14 cellular contexts compared by ENCODE assay signal in genomic region chr11:74646215-74646614, GRCh38. TPM values are rescaled to one million over a fixed set of nuclear protein-coding genes. Genes with fewer than 3 reads are reported as not detected.
DNase-seq lines count a peak whose midpoint lies in the region; ATAC-seq and TF ChIP-seq lines count a peak whose summit lies in the region.
"Had no signal": no experiment of that assay in that cellular context is flagged by ENCODE, and none has a peak within 500 bp of the region (broad histone marks: within the 10 kb centered on the region; RNA-seq: fewer than 3 reads in every experiment).

No MANE protein-coding gene starts in this region.

- peak; percentile 85 for ATAC-seq in SK-N-SH treated with all-trans-retinoic acid at 6 μM for 48 hours
- no peak for ATAC-seq in foreskin keratinocyte
- no peak for ATAC-seq in GM18517 (IDR thresholded peaks at IDR 0.05; ENCODE audit: unreplicated experiment)
- ATAC-seq: HCT116 had no signal

- POLR2A ChIA-PET in HEK293 (lab: Yijun Ruan, JAX), result no interaction called here

- H3K4me3 ChIP-seq in HEK293 (ENCODE audit: low read depth, low read length) (no peak overlapping the region), muscle layer of colon (ENCODE audit: low read depth in 1 of 2, low read length in 2 of 2) (no peak overlapping the region), stomach smooth muscle (ENCODE audit: low read length in 2 of 2) (no peak overlapping the region)
- H3K4me3 ChIP-seq: BLaER1 treated with 17β-estradiol and CSF1 and Interleukin-3, amounts not matched to agents 10 nM and 100 nM; GM23248 had no signal

- no peak overlapping the region for H3K27ac ChIP-seq in HEK293 (ENCODE audit: extremely low read depth, low read depth, low read length)
- peak overlapping the region; percentile 78 for H3K27ac ChIP-seq in muscle layer of colon (ENCODE audit: low read depth, low read length)
- peak overlapping the region; percentile 89 for H3K27ac ChIP-seq in stomach smooth muscle (ENCODE audit: low read length)
- H3K27ac ChIP-seq in foreskin keratinocyte, result no peak overlapping the region
- H3K27ac ChIP-seq: BLaER1 treated with 17β-estradiol and CSF1 and Interleukin-3, amounts not matched to agents 10 nM and 100 nM; GM23248 had no signal

- no peaks in the 10 kb centered on the region for H3K9me3 ChIP-seq in HEK293 (ENCODE audit: control insufficient read depth, insufficient read depth, low read depth, low read length)
- H3K9me3 ChIP-seq in muscle layer of colon (ENCODE audit: low read length), result no peaks in the 10 kb centered on the region
- no peaks in the 10 kb centered on the region for H3K9me3 ChIP-seq in stomach smooth muscle (ENCODE audit: control insufficient read depth in 2 of 2, low read length in 2 of 2)
- H3K9me3 ChIP-seq: BLaER1 treated with 17β-estradiol and CSF1 and Interleukin-3, amounts not matched to agents 10 nM and 100 nM had no signal

- H3K27me3 ChIP-seq in muscle layer of colon (ENCODE audit: control insufficient read depth in 1 of 2, insufficient read depth in 2 of 2, low read length in 2 of 2) (no peaks in the 10 kb centered on the region), stomach smooth muscle (ENCODE audit: control insufficient read depth in 1 of 2, insufficient read depth in 2 of 2, low read length in 2 of 2) (no peaks in the 10 kb centered on the region), foreskin keratinocyte (no peaks in the 10 kb centered on the region)
- H3K27me3 ChIP-seq: BLaER1 treated with 17β-estradiol and CSF1 and Interleukin-3, amounts not matched to agents 10 nM and 100 nM had no signal

- H3K36me3 ChIP-seq in HEK293 (ENCODE audit: control insufficient read depth in 2 of 2, insufficient read depth in 1 of 2, low read length in 2 of 2) (peaks cover 0 to 55% of the 10 kb centered on the region in 2 experiments; a peak in 2 of 3 replicates), muscle layer of colon (ENCODE audit: insufficient read depth, low read length) (peaks cover 2% of the 10 kb centered on the region), stomach smooth muscle (ENCODE audit: control insufficient read depth in 2 of 2, insufficient read depth in 2 of 2, low read length in 2 of 2) (peaks cover 2 to 4% of the 10 kb centered on the region in 2 donors)

- TF ChIP-seq CTCF in HEK293 (tag by site-specific recombination; IDR thresholded peaks at IDR 0.05) (no peak), foreskin keratinocyte (conservative IDR thresholded peaks at IDR 0.05) (no peak)

- no peak overlapping the region for H3K9ac ChIP-seq in muscle layer of colon (ENCODE audit: low read length)
- H3K9ac ChIP-seq in stomach smooth muscle (ENCODE audit: low read length in 2 of 2), result no peak overlapping the region
- H3K9ac ChIP-seq: BLaER1 treated with 17β-estradiol and CSF1 and Interleukin-3, amounts not matched to agents 10 nM and 100 nM; GM23248 had no signal

- no peaks in the 10 kb centered on the region for H3K4me1 ChIP-seq in HEK293 (ENCODE audit: control insufficient read depth, insufficient read depth, low read length)
- peaks cover 72% of the 10 kb centered on the region for H3K4me1 ChIP-seq in muscle layer of colon (ENCODE audit: insufficient read depth, low read length)
- peaks cover 26% of the 10 kb centered on the region for H3K4me1 ChIP-seq in stomach smooth muscle (ENCODE audit: control insufficient read depth, insufficient read depth, low read length)
- no peaks in the 10 kb centered on the region for H3K4me1 ChIP-seq in foreskin keratinocyte

- CTCF ChIA-PET in HEK293 (lab: Yijun Ruan, JAX), result interaction anchor here (0.5 kb wide), 1 partner anchor 11 kb away, joined by 4 read pairs; no protein-coding TSS in a partner anchor

- DNase-seq in foreskin keratinocyte, result no peak
- no peak for DNase-seq in midbrain (lab: John Stamatoyannopoulos, UW)
- DNase-seq in NCI-H1930 (lab: John Stamatoyannopoulos, UW), result no peak
- DNase-seq: ACHN; CD4-positive, CD25-positive, alpha-beta regulatory T cell; DMS53; GM23248 had no signal

TF ChIP-seq in HEK293, 187 proteins besides CTCF, POLR2A, EP300 and RAD21:
- TF ChIP-seq, protein P1, sequence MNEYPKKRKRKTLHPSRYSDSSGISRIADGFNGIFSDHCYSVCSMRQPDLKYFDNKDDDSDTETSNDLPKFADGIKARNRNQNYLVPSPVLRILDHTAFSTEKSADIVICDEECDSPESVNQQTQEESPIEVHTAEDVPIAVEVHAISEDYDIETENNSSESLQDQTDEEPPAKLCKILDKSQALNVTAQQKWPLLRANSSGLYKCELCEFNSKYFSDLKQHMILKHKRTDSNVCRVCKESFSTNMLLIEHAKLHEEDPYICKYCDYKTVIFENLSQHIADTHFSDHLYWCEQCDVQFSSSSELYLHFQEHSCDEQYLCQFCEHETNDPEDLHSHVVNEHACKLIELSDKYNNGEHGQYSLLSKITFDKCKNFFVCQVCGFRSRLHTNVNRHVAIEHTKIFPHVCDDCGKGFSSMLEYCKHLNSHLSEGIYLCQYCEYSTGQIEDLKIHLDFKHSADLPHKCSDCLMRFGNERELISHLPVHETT (tag by site-specific recombination; IDR thresholded peaks at IDR 0.05), result no peak
- TF ChIP-seq, protein P2, sequence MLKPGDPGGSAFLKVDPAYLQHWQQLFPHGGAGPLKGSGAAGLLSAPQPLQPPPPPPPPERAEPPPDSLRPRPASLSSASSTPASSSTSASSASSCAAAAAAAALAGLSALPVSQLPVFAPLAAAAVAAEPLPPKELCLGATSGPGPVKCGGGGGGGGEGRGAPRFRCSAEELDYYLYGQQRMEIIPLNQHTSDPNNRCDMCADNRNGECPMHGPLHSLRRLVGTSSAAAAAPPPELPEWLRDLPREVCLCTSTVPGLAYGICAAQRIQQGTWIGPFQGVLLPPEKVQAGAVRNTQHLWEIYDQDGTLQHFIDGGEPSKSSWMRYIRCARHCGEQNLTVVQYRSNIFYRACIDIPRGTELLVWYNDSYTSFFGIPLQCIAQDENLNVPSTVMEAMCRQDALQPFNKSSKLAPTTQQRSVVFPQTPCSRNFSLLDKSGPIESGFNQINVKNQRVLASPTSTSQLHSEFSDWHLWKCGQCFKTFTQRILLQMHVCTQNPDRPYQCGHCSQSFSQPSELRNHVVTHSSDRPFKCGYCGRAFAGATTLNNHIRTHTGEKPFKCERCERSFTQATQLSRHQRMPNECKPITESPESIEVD (tag by site-specific recombination; IDR thresholded peaks at IDR 0.05), result 0 out of 2 replicates have a peak, but pooled peaks have one; percentile 23
TF ChIP-seq in HEK293: peak in this region for 1.

TF ChIP-seq in SK-N-SH treated with all-trans-retinoic acid at 6 μM for 48 hours, 23 proteins besides CTCF, POLR2A, EP300 and RAD21 (continues in another document):
- TF ChIP-seq CREB5 (CRISPR knock-in tag; IDR thresholded peaks at IDR 0.05; ENCODE audit: low read depth), result no peak
- TF ChIP-seq CSRNP3 (CRISPR knock-in tag; IDR thresholded peaks at IDR 0.05), result 0 out of 2 replicates have a peak, but pooled peaks have one; percentile 51
- TF ChIP-seq TOX (CRISPR knock-in tag; IDR thresholded peaks at IDR 0.05; ENCODE audit: borderline replicate concordance), result no peak
- no peak for TF ChIP-seq ZNF565 (CRISPR knock-in tag; conservative IDR thresholded peaks at IDR 0.05; ENCODE audit: low read depth)
- TF ChIP-seq ESRRG (CRISPR knock-in tag; IDR thresholded peaks at IDR 0.05), result no peak
- TF ChIP-seq RARB (CRISPR knock-in tag; IDR thresholded peaks at IDR 0.05), result no peak
- no peak for TF ChIP-seq BACH2 (CRISPR knock-in tag; IDR thresholded peaks at IDR 0.05; ENCODE audit: borderline replicate concordance)
- TF ChIP-seq, protein P3, sequence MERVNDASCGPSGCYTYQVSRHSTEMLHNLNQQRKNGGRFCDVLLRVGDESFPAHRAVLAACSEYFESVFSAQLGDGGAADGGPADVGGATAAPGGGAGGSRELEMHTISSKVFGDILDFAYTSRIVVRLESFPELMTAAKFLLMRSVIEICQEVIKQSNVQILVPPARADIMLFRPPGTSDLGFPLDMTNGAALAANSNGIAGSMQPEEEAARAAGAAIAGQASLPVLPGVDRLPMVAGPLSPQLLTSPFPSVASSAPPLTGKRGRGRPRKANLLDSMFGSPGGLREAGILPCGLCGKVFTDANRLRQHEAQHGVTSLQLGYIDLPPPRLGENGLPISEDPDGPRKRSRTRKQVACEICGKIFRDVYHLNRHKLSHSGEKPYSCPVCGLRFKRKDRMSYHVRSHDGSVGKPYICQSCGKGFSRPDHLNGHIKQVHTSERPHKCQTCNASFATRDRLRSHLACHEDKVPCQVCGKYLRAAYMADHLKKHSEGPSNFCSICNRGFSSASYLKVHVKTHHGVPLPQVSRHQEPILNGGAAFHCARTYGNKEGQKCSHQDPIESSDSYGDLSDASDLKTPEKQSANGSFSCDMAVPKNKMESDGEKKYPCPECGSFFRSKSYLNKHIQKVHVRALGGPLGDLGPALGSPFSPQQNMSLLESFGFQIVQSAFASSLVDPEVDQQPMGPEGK (CRISPR knock-in tag; IDR thresholded peaks at IDR 0.05; ENCODE audit: borderline replicate concordance), result no peak
- TF ChIP-seq CSDC2 (CRISPR knock-in tag; IDR thresholded peaks at IDR 0.05), result no peak

RNA-seq across cellular contexts. Expression of gene POLD3, which starts 53.8 kb away (rescaled TPM):
- 21.2 and 22.7 TPM in 2 replicates for total RNA-seq in foreskin keratinocyte
- 8.5 and 10.9 TPM in 2 replicates for polyA plus RNA-seq in foreskin keratinocyte

Comparison
In these comparisons a context has a peak if more than half of its experiments do, and no peak if none do; other contexts are left out.
1. H3K27ac ChIP-seq: peak in muscle layer of colon (single experiment) and stomach smooth muscle (single experiment); none in HEK293 (single experiment) and foreskin keratinocyte (single experiment).